ENCODE assay signal across 16 cellular contexts in genomic region chr4:154124539-154125255, GRCh38.
DNase-seq lines count a peak whose midpoint lies in the region; ATAC-seq, FAIRE-seq and TF ChIP-seq lines count a peak whose summit lies in the region.
"Had no signal": no experiment of that assay in that cellular context is flagged by ENCODE, and none has a peak within 500 bp of the region (broad histone marks: within the 10 kb centered on the region; RNA-seq: fewer than 3 reads in every experiment).

No MANE protein-coding gene starts in this region.

- DNase-seq in activated T-cell treated with anti-CD3 and anti-CD28 coated beads, Interleukin-2, amount 50 U/mL, for 72 hours: no peak
- no peak for DNase-seq in activated T-cell treated with anti-CD3 and anti-CD28 coated beads, Interleukin-2, amount 50 U/mL, for 48 hours
- DNase-seq in fibroblast of villous mesenchyme (ENCODE audit: low read depth): peak; percentile 72
- peak; percentile 62 for DNase-seq in urothelium cell line (ENCODE audit: low spot score)
- no peak for DNase-seq in substantia nigra (lab: John Stamatoyannopoulos, UW)
- no peak for DNase-seq in putamen (ENCODE audit: low spot score)
- DNase-seq: activated effector memory CD4-positive, alpha-beta T cell treated with anti-CD3 and anti-CD28 coated beads, Interleukin-2, amount 50 U/mL, for 16 hours; DMS79; heart left ventricle; left lung; tibial artery had no signal

- H3K4me3 ChIP-seq in fibroblast of villous mesenchyme (ENCODE audit: low read depth, low read length): no peak overlapping the region
- H3K4me3 ChIP-seq: coronary artery, heart left ventricle, left lung, tibial artery had no signal

- H3K4me1 Mint-ChIP-seq in activated T-cell treated with anti-CD3 and anti-CD28 coated beads, Interleukin-2, amount 50 U/mL, for 72 hours (ENCODE audit: low read depth): no peaks in the 10 kb centered on the region
- no peaks in the 10 kb centered on the region for H3K4me1 Mint-ChIP-seq in activated T-helper 17 cell treated with anti-CD3 and anti-CD28 coated beads, Interleukin-2, amount 50 U/mL, for 72 hours

- H3K36me3 Mint-ChIP-seq in activated T-cell treated with anti-CD3 and anti-CD28 coated beads, Interleukin-2, amount 50 U/mL, for 72 hours (ENCODE audit: insufficient read depth in 2 of 2): no peaks in the 10 kb centered on the region
- H3K36me3 Mint-ChIP-seq in activated T-helper 17 cell treated with anti-CD3 and anti-CD28 coated beads, Interleukin-2, amount 50 U/mL, for 72 hours (ENCODE audit: low read depth): no peaks in the 10 kb centered on the region

- peaks cover 49% of the 10 kb centered on the region for H3K27me3 Mint-ChIP-seq in activated T-cell treated with anti-CD3 and anti-CD28 coated beads, Interleukin-2, amount 50 U/mL, for 72 hours (ENCODE audit: low read depth)
- H3K27me3 Mint-ChIP-seq in activated T-helper 17 cell treated with anti-CD3 and anti-CD28 coated beads, Interleukin-2, amount 50 U/mL, for 72 hours: peaks cover 26% of the 10 kb centered on the region

- no peak overlapping the region for H3K4me3 Mint-ChIP-seq in activated T-cell treated with anti-CD3 and anti-CD28 coated beads, Interleukin-2, amount 50 U/mL, for 72 hours
- no peak overlapping the region for H3K4me3 Mint-ChIP-seq in activated T-helper 17 cell treated with anti-CD3 and anti-CD28 coated beads, Interleukin-2, amount 50 U/mL, for 72 hours
- H3K4me3 Mint-ChIP-seq: T-helper 1 cell treated with Interleukin-12 subunit alpha and Interleukin-12 subunit beta and Interleukin-4 antibody, amounts not matched to agents 30 μg/mL and 1 μg/mL, for 36 hours had no signal

- FAIRE-seq in urothelium cell line (lab: Jason Lieb, UNC): no peak
- FAIRE-seq: A204.1 had no signal

- no peak overlapping the region for H3K27ac Mint-ChIP-seq in activated T-cell treated with anti-CD3 and anti-CD28 coated beads, Interleukin-2, amount 50 U/mL, for 72 hours
- H3K27ac Mint-ChIP-seq in activated T-helper 17 cell treated with anti-CD3 and anti-CD28 coated beads, Interleukin-2, amount 50 U/mL, for 72 hours: no peak overlapping the region
- H3K27ac Mint-ChIP-seq: T-helper 1 cell treated with Interleukin-12 subunit alpha and Interleukin-12 subunit beta and Interleukin-4 antibody, amounts not matched to agents 30 μg/mL and 1 μg/mL, for 36 hours had no signal

- H3K27ac ChIP-seq in substantia nigra (ENCODE audit: low read depth, low read length, poor library complexity, severe bottlenecking): no peak overlapping the region
- H3K27ac ChIP-seq: coronary artery, heart left ventricle, left lung, tibial artery had no signal

- H3K9me3 Mint-ChIP-seq in activated T-cell treated with anti-CD3 and anti-CD28 coated beads, Interleukin-2, amount 50 U/mL, for 72 hours: no peaks in the 10 kb centered on the region
- H3K9me3 Mint-ChIP-seq in activated T-helper 17 cell treated with anti-CD3 and anti-CD28 coated beads, Interleukin-2, amount 50 U/mL, for 72 hours: no peaks in the 10 kb centered on the region
- H3K9me3 Mint-ChIP-seq: T-helper 1 cell treated with Interleukin-12 subunit alpha and Interleukin-12 subunit beta and Interleukin-4 antibody, amounts not matched to agents 30 μg/mL and 1 μg/mL, for 36 hours had no signal

- peak; percentile 62 to 66 for ATAC-seq in activated T-cell treated with anti-CD3 and anti-CD28 coated beads, Interleukin-2, amount 50 U/mL, for 72 hours (replicated peaks in 1 of 2)
- ATAC-seq in activated T-helper 17 cell treated with anti-CD3 and anti-CD28 coated beads, Interleukin-2, amount 50 U/mL, for 72 hours (replicated peaks): peak; percentile 65
- ATAC-seq in HG03097 (IDR thresholded peaks at IDR 0.05; ENCODE audit: low FRiP score, unreplicated experiment): no peak
- ATAC-seq: heart left ventricle, left lung had no signal

- no peak for TF ChIP-seq CTCF in fibroblast of villous mesenchyme (IDR thresholded peaks at IDR 0.05; ENCODE audit: insufficient read depth, low read depth, low read length)

Comparison
In these comparisons a context has a peak if more than half of its experiments do, and no peak if none do; other contexts are left out.
1. DNase-seq: peak in fibroblast of villous mesenchyme (single experiment) and urothelium cell line (single experiment); none in activated T-cell treated with anti-CD3 and anti-CD28 coated beads, Interleukin-2, amount 50 U/mL, for 72 hours (0 of 2), activated T-cell treated with anti-CD3 and anti-CD28 coated beads, Interleukin-2, amount 50 U/mL, for 48 hours (0 of 2), substantia nigra (0 of 49) and putamen (single experiment).